1 cellular context compared by ENCODE assay signal in genomic region chr22:25747245-25747944, GRCh38.
TF ChIP-seq lines count a peak whose summit lies in the region.

No MANE protein-coding gene starts in this region.

TF ChIP-seq in SK-N-SH, 30 proteins besides CTCF, POLR2A, EP300 and RAD21 (continued from another document):
- TF ChIP-seq TCF12 (IDR thresholded peaks at IDR 0.05) (peak; percentile 69), SIN3A (IDR thresholded peaks at IDR 0.05; ENCODE audit: borderline replicate concordance, low read depth, low read length) (no peak), USF2 (IDR thresholded peaks at IDR 0.05; ENCODE audit: borderline replicate concordance, low read depth, low read length) (no peak), YY1 (IDR thresholded peaks at IDR 0.05; ENCODE audit: low read depth) (peak; percentile 26; the same call in 1 of the 2 replicates), RXRA (IDR thresholded peaks at IDR 0.05; ENCODE audit: borderline replicate concordance, low read depth) (peak; percentile 17; the same call in 1 of the 2 replicates), PBX3 (IDR thresholded peaks at IDR 0.05) (no peak; the same call in 1 of the 2 replicates), EZH2phosphoT487 (IDR thresholded peaks at IDR 0.05; ENCODE audit: borderline replicate concordance, low read depth) (no peak)
TF ChIP-seq in SK-N-SH: peak in this region for 14.
